Comparison of ENCODE assay signal across 8 cellular contexts in the genomic region with DNA sequence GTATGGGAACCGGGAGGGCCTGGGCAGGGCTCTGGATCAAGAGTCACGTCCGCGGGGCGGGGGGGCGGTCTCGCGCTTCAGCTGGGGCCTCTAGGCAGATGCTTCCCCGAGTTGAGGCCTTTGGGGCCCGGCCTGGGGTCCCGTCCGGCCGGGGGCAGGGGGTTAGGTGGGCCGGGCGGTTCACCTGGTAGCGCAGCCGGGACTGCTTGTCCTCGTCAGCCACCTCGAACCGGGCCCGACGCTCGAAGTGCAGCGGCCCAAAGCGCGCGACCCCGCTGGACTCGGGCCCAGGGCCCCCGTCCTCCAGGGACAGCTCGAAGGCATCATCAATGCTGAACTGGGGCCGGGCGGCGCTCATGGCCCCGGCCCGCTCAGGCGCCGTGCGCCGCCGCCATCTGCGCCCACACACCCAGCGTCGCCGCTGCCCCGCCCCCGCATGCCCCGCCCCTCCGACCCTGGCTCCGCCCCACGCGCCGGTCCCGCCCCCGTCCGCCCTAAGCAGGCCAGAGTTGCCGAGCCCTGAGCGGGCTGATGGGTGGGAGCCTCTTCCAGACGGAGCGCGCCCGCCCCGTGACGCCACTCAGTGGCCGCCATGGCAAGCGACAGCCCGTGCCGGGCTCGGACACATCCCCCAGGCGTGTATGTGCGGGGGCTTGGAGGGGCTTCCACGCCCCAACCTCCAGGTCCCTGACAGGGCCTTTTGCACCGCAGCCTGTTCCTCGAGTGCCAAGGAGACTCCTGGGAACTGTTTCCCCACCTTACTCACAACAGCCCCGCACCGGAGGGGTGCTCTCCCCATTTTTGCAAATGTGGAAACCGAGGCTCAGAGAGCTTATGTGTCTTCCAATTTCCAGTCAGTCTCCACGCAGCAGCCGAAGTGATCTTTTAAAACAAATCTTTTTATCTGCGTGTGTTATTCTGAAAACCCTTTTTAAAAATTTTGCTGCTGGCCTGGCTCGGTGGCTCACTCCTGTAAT. TPM values are rescaled to one million over a fixed set of nuclear protein-coding genes. Genes with fewer than 3 reads are reported as not detected.
DNase-seq lines count a peak whose midpoint lies in the region; ATAC-seq and TF ChIP-seq lines count a peak whose summit lies in the region.

A gene with protein sequence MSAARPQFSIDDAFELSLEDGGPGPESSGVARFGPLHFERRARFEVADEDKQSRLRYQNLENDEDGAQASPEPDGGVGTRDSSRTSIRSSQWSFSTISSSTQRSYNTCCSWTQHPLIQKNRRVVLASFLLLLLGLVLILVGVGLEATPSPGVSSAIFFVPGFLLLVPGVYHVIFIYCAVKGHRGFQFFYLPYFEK (minus strand): TSS at position 417 of the 977 bp plus-strand sequence. CDS start 59 bp downstream, at position 358.

- H3K4me3 Mint-ChIP-seq in type B pancreatic cell, result peak within 1 kb of the TSS; percentile 92

- no peaks in the 10 kb centered on the region for H3K27me3 Mint-ChIP-seq in type B pancreatic cell

- no peaks in the 10 kb centered on the region for H3K36me3 Mint-ChIP-seq in type B pancreatic cell

- H3K9me3 ChIP-seq in adrenal gland (replicated peaks in 1 of 3), result no peaks in the 10 kb centered on the region
- no peaks in the 10 kb centered on the region for H3K9me3 ChIP-seq in heart left ventricle

- no peaks in the 10 kb centered on the region for H3K9me3 Mint-ChIP-seq in type B pancreatic cell

- peak; percentile 79 for DNase-seq in NCI-H1105 treated with DMSO at 0.1 percent for 48 hours (lab: John Stamatoyannopoulos, UW)
- DNase-seq in T-helper 1 cell, result peak; percentile 80 to 92 (median 89)
- peak; percentile 92 to 96 (median 94) for DNase-seq in adrenal gland
- DNase-seq in heart left ventricle, result peak; percentile 94 to 98 (median 95)
- peak; percentile 89 to 99 (median 94) for DNase-seq in posterior cingulate gyrus
- DNase-seq in type B pancreatic cell (ENCODE audit: extremely low spot score, unreplicated experiment), result peak; percentile 95

- TF ChIP-seq POLR2A in GM10847 (IDR thresholded peaks at IDR 0.05; ENCODE audit: extremely low read depth, insufficient read length), result peak; percentile 68
- TF ChIP-seq POLR2A in adrenal gland (IDR thresholded peaks at IDR 0.05), result peak; percentile 77 to 88
- TF ChIP-seq POLR2A in heart left ventricle (IDR thresholded peaks at IDR 0.05), result peak in 1 of 2 donors; percentile 80

- H3K4me3 ChIP-seq in adrenal gland, result peak within 1 kb of the TSS; percentile 16 to 84 (median 61)
- H3K4me3 ChIP-seq in heart left ventricle, result peak within 1 kb of the TSS; percentile 56 to 98 (median 85)

- no peaks in the 10 kb centered on the region for H3K27me3 ChIP-seq in adrenal gland
- no peaks in the 10 kb centered on the region for H3K27me3 ChIP-seq in heart left ventricle

- peak; percentile 69 for ATAC-seq in HG02610 (IDR thresholded peaks at IDR 0.05; ENCODE audit: unreplicated experiment)
- ATAC-seq in heart left ventricle, result peak; percentile 93 to 95 (median 94)

- peaks cover 15 to 36% of the 10 kb centered on the region in 2 donors for H3K4me1 ChIP-seq in adrenal gland (replicated peaks in 1 of 2)
- H3K4me1 ChIP-seq in heart left ventricle, result peaks cover 0 to 40% (median 23%) of the 10 kb centered on the region in 12 donors

- H3K4me1 Mint-ChIP-seq in type B pancreatic cell (ENCODE audit: unreplicated experiment), result peaks cover 9% of the 10 kb centered on the region

- peak in 5 of 6 experiments; percentile 37 to 59 (median 41) for TF ChIP-seq CTCF in adrenal gland (IDR thresholded peaks at IDR 0.05)
- TF ChIP-seq CTCF in heart left ventricle (IDR thresholded peaks at IDR 0.05), result peak; percentile 31 to 66 (median 45)
- peak; percentile 62 for TF ChIP-seq CTCF in type B pancreatic cell (conservative IDR thresholded peaks at IDR 0.05)

- H3K27ac ChIP-seq in adrenal gland (peak within 1 kb of the TSS; percentile 52 to 92 (median 84)), heart left ventricle (peak within 1 kb of the TSS; percentile 72 to 94 (median 90))

- intact Hi-C loops in adrenal gland (cut with DNase I), result no loop called here
- intact Hi-C loops in heart left ventricle (cut with DNase I), result loop anchor here (1.0 to 10.0 kb wide), 11 partner anchors 26 to 68 kb away; partner anchors contain the start of genes PPP1CA (in 9 of the 10), TBC1D10C (in 7 of the 10), PITPNM1 (in 3 of the 10) and CDK2AP2 (in 2 of the 10)
- intact Hi-C loops in posterior cingulate gyrus (cut with DNase I), result loop anchor here (1.0 to 2.0 kb wide), 3 partner anchors 14 to 68 kb away; partner anchors contain the start of genes AIP, PITPNM1 and PPP1CA

- no peaks in the 10 kb centered on the region for H3K36me3 ChIP-seq in adrenal gland (replicated peaks in 1 of 2)
- no peaks in the 10 kb centered on the region for H3K36me3 ChIP-seq in heart left ventricle

- 2 to 19% (median 4%) methylated on average over 6 to 81 of the region's 81 CpGs for WGBS in adrenal gland, 4 donors
- WGBS in heart left ventricle, 4 donors, result 2 to 4% (median 3%) methylated on average over 22 to 81 of the region's 81 CpGs

- peak within 1 kb of the TSS; percentile 83 for H3K27ac Mint-ChIP-seq in type B pancreatic cell

RNA-seq across cellular contexts. Expression of the gene that starts here (rescaled TPM):
- total RNA-seq in adrenal gland (100 to 1,000 TPM in 3 of 8 donors, 10 to 100 TPM in 5; 73.6 to 257 (median 98.0) TPM), heart left ventricle (100 to 1,000 TPM in 2 of 9 donors, 10 to 100 TPM in 7; 67.0 to 146 (median 77.2) TPM), type B pancreatic cell (ENCODE audit: low replicate concordance) (41.7 and 46.6 TPM in 2 replicates)
- polyA plus RNA-seq in adrenal gland (100 to 1,000 TPM in 2 of 3 donors, 10 to 100 TPM in 1; 15.5 to 103 (median 102) TPM), heart left ventricle (10 to 100 TPM; 83.6 to 86.8 TPM)

Comparison
In these comparisons a context has a peak if more than half of its experiments do, and no peak if none do; other contexts are left out.
1. Peak in every context shown above with its lines: DNase-seq, ATAC-seq, H3K4me3 ChIP-seq and H3K27ac ChIP-seq.
2. intact Hi-C loops: an anchor here in heart left ventricle (1.0 to 10.0 kb wide) and posterior cingulate gyrus (1.0 to 2.0 kb wide); none called in adrenal gland.